In genomic region chr3:171967137-171967783, GRCh38 we compare ENCODE assay signal across 8 cellular contexts.
DNase-seq lines count a peak whose midpoint lies in the region; TF ChIP-seq lines count a peak whose summit lies in the region.

No MANE protein-coding gene starts in this region.

- no peak overlapping the region for H2AK5ac ChIP-seq in mesenchymal stem cell (ENCODE audit: low read length, severe bottlenecking)

- CTCF ChIA-PET in MCF 10A (lab: Yijun Ruan, JAX): no interaction called here

- no peak overlapping the region for H2AFZ ChIP-seq in mesenchymal stem cell (ENCODE audit: low read depth, low read length)

- H2BK12ac ChIP-seq in mesenchymal stem cell (ENCODE audit: low read length in 2 of 2): no peak overlapping the region

- peaks cover 4% of the 10 kb centered on the region for H3K36me3 Mint-ChIP-seq in MCF 10A (ENCODE audit: insufficient read depth, unreplicated experiment)

- WGBS in mesenchymal stem cell: 3% methylated on average over 5 of the region's 6 CpGs

- peak overlapping the region; percentile 44; the same call in 1 of the 2 replicates for H3K27ac ChIP-seq in C4-2B
- peak overlapping the region; percentile 14 for H3K27ac ChIP-seq in mesenchymal stem cell (ENCODE audit: low read length, poor library complexity, severe bottlenecking)
- H3K27ac ChIP-seq in tibial artery: peak overlapping the region in 1 of 2 donors; percentile 3

- H3K27me3 Mint-ChIP-seq in MCF 10A (ENCODE audit: insufficient read depth, unreplicated experiment): no peaks in the 10 kb centered on the region

- no peak overlapping the region for H2BK15ac ChIP-seq in mesenchymal stem cell (ENCODE audit: low read depth, poor library complexity, severe bottlenecking)

- H3K79me1 ChIP-seq in mesenchymal stem cell (replicated peaks; ENCODE audit: low read length, poor library complexity, severe bottlenecking): no peaks in the 10 kb centered on the region

- intact Hi-C loops in MCF 10A (cut with micrococcal nuclease) (no loop called here), tibial artery (cut with DNase I; ENCODE audit: low total_unique reads) (no loop called here)

- H4K91ac ChIP-seq in mesenchymal stem cell (ENCODE audit: low read length): no peak overlapping the region

- H3K4ac ChIP-seq in mesenchymal stem cell (ENCODE audit: low read depth in 1 of 2, low read length in 2 of 2): no peak overlapping the region

- peak overlapping the region; percentile 82 for H3K9ac ChIP-seq in mesenchymal stem cell (ENCODE audit: low read length)

- H3K4me1 Mint-ChIP-seq in MCF 10A (ENCODE audit: insufficient read depth, unreplicated experiment): peaks cover 16% of the 10 kb centered on the region

- peak overlapping the region; percentile 40 for H3K27ac Mint-ChIP-seq in MCF 10A (ENCODE audit: low read depth, unreplicated experiment)

- H3K9me3 Mint-ChIP-seq in MCF 10A (ENCODE audit: unreplicated experiment): no peaks in the 10 kb centered on the region

- no peak overlapping the region for H3K4me2 ChIP-seq in mesenchymal stem cell (ENCODE audit: low read length, poor library complexity, severe bottlenecking)

- H2BK5ac ChIP-seq in mesenchymal stem cell (ENCODE audit: low read depth, low read length, poor library complexity, severe bottlenecking): no peak overlapping the region

- H3K27me3 ChIP-seq in mesenchymal stem cell (ENCODE audit: control insufficient read depth in 1 of 2, insufficient read depth in 1 of 2, low read length in 2 of 2) (no peaks in the 10 kb centered on the region), H7 (ENCODE audit: control insufficient read depth, insufficient read depth, low read length) (no peaks in the 10 kb centered on the region), tibial artery (no peaks in the 10 kb centered on the region)

- no peaks in the 10 kb centered on the region for H3K36me3 ChIP-seq in mesenchymal stem cell (ENCODE audit: control insufficient read depth in 1 of 2, insufficient read depth in 2 of 2, low read depth in 1 of 2, low read length in 2 of 2)
- no peaks in the 10 kb centered on the region for H3K36me3 ChIP-seq in H7 (replicated peaks; ENCODE audit: control insufficient read depth, insufficient read depth, low read length)
- H3K36me3 ChIP-seq in tibial artery: no peaks in the 10 kb centered on the region

- BruUV-seq in MCF 10A (replicated peaks; lab: Mats Ljungman, UMichigan): no TSS peak

- DNase-seq in M059J (ENCODE audit: low read depth) (peak; percentile 90), MCF 10A (ENCODE audit: unreplicated experiment) (peak; percentile 89), mesenchymal stem cell (peak; percentile 98), H7 (no peak), putamen (ENCODE audit: low spot score) (no peak), tibial artery (no peak), NCI-H524 (lab: John Stamatoyannopoulos, UW) (no peak)

- peaks cover 1% of the 10 kb centered on the region for H3K4me1 ChIP-seq in mesenchymal stem cell (ENCODE audit: control insufficient read depth, insufficient read depth, low read depth, low read length)
- peaks cover 0 to 18% (median 11%) of the 10 kb centered on the region in 4 donors for H3K4me1 ChIP-seq in tibial artery

- H3K9me3 ChIP-seq in mesenchymal stem cell (ENCODE audit: control insufficient read depth, low read length) (no peaks in the 10 kb centered on the region), tibial artery (no peaks in the 10 kb centered on the region)

- H3K23ac ChIP-seq in mesenchymal stem cell (ENCODE audit: low read length in 2 of 2): no peak overlapping the region

- peak overlapping the region; percentile 50 to 97 for H3K18ac ChIP-seq in mesenchymal stem cell (ENCODE audit: low read depth in 1 of 2, low read length in 2 of 2)

- no peak overlapping the region for H2BK120ac ChIP-seq in mesenchymal stem cell (ENCODE audit: low read depth, low read length)

- POLR2A ChIA-PET in MCF 10A (lab: Yijun Ruan, JAX): interaction anchor here (1.0 kb wide), 1 partner anchor 20 kb away, joined by 3 read pairs; no protein-coding TSS in a partner anchor

- H4K8ac ChIP-seq in mesenchymal stem cell (ENCODE audit: low read length): no peak overlapping the region

- TF ChIP-seq CTCF in C4-2B (conservative IDR thresholded peaks at IDR 0.05) (no peak), MCF 10A (IDR thresholded peaks at IDR 0.05; ENCODE audit: unreplicated experiment) (no peak), tibial artery (IDR thresholded peaks at IDR 0.05) (no peak)

- no peak overlapping the region for H3K4me3 Mint-ChIP-seq in MCF 10A (ENCODE audit: unreplicated experiment)

- peak overlapping the region in 1 of 2 experiments; percentile 49 for H3K4me3 ChIP-seq in mesenchymal stem cell (ENCODE audit: insufficient read depth in 1 of 2, low read depth in 1 of 2, low read length in 2 of 2)
- no peak overlapping the region for H3K4me3 ChIP-seq in H7 (ENCODE audit: insufficient read depth, low read depth, low read length)
- no peak overlapping the region for H3K4me3 ChIP-seq in tibial artery

- no peak overlapping the region for H3K14ac ChIP-seq in mesenchymal stem cell (ENCODE audit: low read length in 2 of 2)

Comparison
In these comparisons a context has a peak if more than half of its experiments do, and no peak if none do; other contexts are left out.
1. DNase-seq: peak in M059J (single experiment), MCF 10A (single experiment) and mesenchymal stem cell (single experiment); none in H7 (single experiment), putamen (single experiment), tibial artery (0 of 2) and NCI-H524 (0 of 2).